ENCODE assay signal across 10 cellular contexts in the genomic region with DNA sequence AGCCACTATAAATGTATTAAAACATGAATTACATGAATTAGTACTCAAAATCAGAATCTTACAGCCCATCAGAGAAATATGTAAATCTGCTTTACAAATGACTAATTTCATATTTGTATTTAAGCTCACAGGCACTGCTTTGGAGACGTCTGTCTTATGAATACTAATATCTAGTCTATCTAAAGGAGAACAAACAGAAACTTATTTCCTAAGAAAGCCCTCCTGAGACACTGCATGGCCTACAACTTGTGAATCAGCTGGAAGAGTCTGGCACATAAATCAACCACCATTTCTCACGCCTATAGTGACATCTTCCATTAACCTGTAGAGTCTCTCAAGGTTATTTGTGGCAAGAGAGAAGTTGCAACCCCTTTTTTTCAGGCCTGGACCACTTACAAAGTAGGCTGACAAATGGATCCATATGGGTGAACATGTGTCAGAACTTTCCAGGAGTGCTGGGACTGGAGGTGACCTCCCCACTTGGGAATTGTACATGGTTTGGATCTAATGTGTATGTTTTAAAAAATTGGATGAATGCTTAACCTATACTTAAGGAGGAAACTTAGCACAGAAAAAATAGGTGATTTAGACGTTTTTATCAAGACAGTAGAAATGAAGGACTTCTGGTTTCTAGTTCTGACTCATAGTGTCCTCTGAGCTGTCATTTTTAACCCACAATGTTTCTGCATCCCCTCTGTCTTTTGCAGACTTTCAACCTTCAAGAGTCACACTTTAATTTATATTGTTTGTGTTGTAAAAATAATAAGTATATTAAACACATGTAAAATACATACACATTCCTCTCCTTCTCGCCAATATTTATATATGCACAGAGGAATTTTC.
DNase-seq lines count a peak whose midpoint lies in the region; ATAC-seq and TF ChIP-seq lines count a peak whose summit lies in the region.
"Had no signal": no experiment of that assay in that cellular context is flagged by ENCODE, and none has a peak within 500 bp of the region (broad histone marks: within the 10 kb centered on the region; RNA-seq: fewer than 3 reads in every experiment).

No MANE protein-coding gene starts in this region.

- peak overlapping the region; percentile 96 for H3K27ac ChIP-seq in OCI-LY3 (ENCODE audit: low read length)
- H3K27ac ChIP-seq: dorsolateral prefrontal cortex had no signal

- H3K4me2 ChIP-seq in OCI-LY3 (ENCODE audit: low read length): peak overlapping the region; percentile 93

- H3K36me3 ChIP-seq in OCI-LY3 (replicated peaks; ENCODE audit: low read depth, low read length): peaks cover 3% of the 10 kb centered on the region

- ATAC-seq in GM18517 (IDR thresholded peaks at IDR 0.05; ENCODE audit: unreplicated experiment) (peak; percentile 91), GM21360 (IDR thresholded peaks at IDR 0.05; ENCODE audit: unreplicated experiment) (peak; percentile 80), HG02973 (IDR thresholded peaks at IDR 0.05; ENCODE audit: unreplicated experiment) (peak; percentile 75)

- no peaks in the 10 kb centered on the region for H3K27me3 ChIP-seq in OCI-LY3 (ENCODE audit: low read depth, low read length)
- H3K27me3 ChIP-seq: dorsolateral prefrontal cortex had no signal

- peak overlapping the region; percentile 64 for H3K9ac ChIP-seq in OCI-LY3 (ENCODE audit: low read length)

- H3K79me2 ChIP-seq in OCI-LY3 (ENCODE audit: low read length): no peaks in the 10 kb centered on the region

- no peak for DNase-seq in NCI-H146 treated with DMSO at 0.1 percent for 48 hours (lab: John Stamatoyannopoulos, UW; ENCODE audit: unreplicated experiment)
- no peak for DNase-seq in HuH-7.5 (ENCODE audit: low spot score)
- DNase-seq in NCI-H2029 (lab: John Stamatoyannopoulos, UW): no peak
- DNase-seq in RPMI8226: no peak
- DNase-seq: dorsolateral prefrontal cortex, glutamatergic neuron had no signal

- H3K4me1 ChIP-seq in OCI-LY3 (ENCODE audit: low read length): peaks cover 40% of the 10 kb centered on the region

- H2AFZ ChIP-seq in OCI-LY3 (ENCODE audit: low read depth, low read length): no peak overlapping the region

- H4K20me1 ChIP-seq in OCI-LY3 (ENCODE audit: insufficient read depth, low read length): no peaks in the 10 kb centered on the region

- H3K4me3 ChIP-seq in OCI-LY3 (ENCODE audit: low read length): peak overlapping the region; percentile 65
- H3K4me3 ChIP-seq: dorsolateral prefrontal cortex had no signal

- no peak for TF ChIP-seq CTCF in OCI-LY3 (IDR thresholded peaks at IDR 0.05; ENCODE audit: low read depth, low read length)

- no peaks in the 10 kb centered on the region for H3K9me3 ChIP-seq in OCI-LY3 (ENCODE audit: insufficient read depth, low read length)
